Comparison of ENCODE assay signal across 1 cellular context in the genomic region with DNA sequence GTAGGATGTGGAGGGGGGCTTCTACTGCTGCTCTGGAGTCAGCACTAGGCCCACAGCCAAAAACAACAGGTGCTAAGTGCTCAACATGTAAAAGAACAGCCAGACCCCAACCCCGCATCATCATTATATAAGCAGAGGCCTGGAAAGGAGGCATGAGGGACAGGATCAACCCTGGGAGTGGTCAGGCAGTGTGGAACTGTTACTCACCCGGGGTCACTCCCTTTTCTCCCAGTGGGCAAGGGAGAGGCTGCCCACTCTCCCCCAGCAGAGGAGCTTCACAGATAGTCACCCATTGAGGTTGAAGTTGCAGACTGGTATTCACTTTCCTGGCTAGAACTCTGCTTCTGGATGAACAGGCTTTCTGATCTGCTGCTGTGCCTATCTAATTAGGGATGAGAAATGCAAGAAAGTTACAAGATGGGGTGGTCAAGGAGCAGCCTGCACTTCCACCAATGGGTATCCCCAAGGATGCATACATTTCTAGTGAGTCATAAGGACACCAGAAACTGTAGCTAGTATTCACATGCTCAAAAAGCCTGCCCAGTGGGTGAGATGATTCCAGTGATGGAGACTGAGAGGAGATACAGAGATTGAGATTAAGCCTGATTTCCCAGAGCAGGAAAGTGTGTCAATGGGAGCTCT.
TF ChIP-seq lines count a peak whose summit lies in the region.

No MANE protein-coding gene starts in this region.

TF ChIP-seq in IMR-90, 13 proteins besides CTCF, POLR2A, EP300 and RAD21:
- no peak for TF ChIP-seq FOS (IDR thresholded peaks at IDR 0.05; ENCODE audit: low read depth, low read length)
- TF ChIP-seq BHLHE40 (IDR thresholded peaks at IDR 0.05; ENCODE audit: low read depth, low read length) = no peak
- TF ChIP-seq RFX5 (IDR thresholded peaks at IDR 0.05; ENCODE audit: low read depth, low read length) = no peak
- no peak for TF ChIP-seq MXI1 (IDR thresholded peaks at IDR 0.05; ENCODE audit: borderline replicate concordance, low read depth, low read length)
- 0 out of 2 replicates have a peak, but pooled peaks have one; percentile 8 for TF ChIP-seq MAZ (IDR thresholded peaks at IDR 0.05; ENCODE audit: borderline replicate concordance, low read depth, low read length)
- no peak for TF ChIP-seq RCOR1 (IDR thresholded peaks at IDR 0.05; ENCODE audit: insufficient replicate concordance, low read length)
- TF ChIP-seq, protein P1, sequence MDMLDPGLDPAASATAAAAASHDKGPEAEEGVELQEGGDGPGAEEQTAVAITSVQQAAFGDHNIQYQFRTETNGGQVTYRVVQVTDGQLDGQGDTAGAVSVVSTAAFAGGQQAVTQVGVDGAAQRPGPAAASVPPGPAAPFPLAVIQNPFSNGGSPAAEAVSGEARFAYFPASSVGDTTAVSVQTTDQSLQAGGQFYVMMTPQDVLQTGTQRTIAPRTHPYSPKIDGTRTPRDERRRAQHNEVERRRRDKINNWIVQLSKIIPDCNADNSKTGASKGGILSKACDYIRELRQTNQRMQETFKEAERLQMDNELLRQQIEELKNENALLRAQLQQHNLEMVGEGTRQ (IDR thresholded peaks at IDR 0.05; ENCODE audit: low read depth, low read length) = no peak
- no peak for TF ChIP-seq SMC3 (IDR thresholded peaks at IDR 0.05; ENCODE audit: low read depth, low read length)
- no peak for TF ChIP-seq CHD1 (IDR thresholded peaks at IDR 0.05; ENCODE audit: low read depth, low read length)
